ENCODE assay signal across 1 cellular context in genomic region chr3:179046497-179047353, GRCh38.
TF ChIP-seq lines count a peak whose summit lies in the region.

No MANE protein-coding gene starts in this region.

TF ChIP-seq in GM12878, 131 proteins besides CTCF, POLR2A, EP300 and RAD21 (continued from another document):
- TF ChIP-seq CUX1 (IDR thresholded peaks at IDR 0.05; ENCODE audit: insufficient replicate concordance, low read depth, low read length) (peak; percentile 95), RUNX3 (IDR thresholded peaks at IDR 0.05; ENCODE audit: low read length) (peak; percentile 94), SIX5 (IDR thresholded peaks at IDR 0.05; ENCODE audit: low read depth, low read length, severe bottlenecking) (no peak), RBBP5 (conservative IDR thresholded peaks at IDR 0.05) (no peak), FOXM1 (IDR thresholded peaks at IDR 0.05; ENCODE audit: low read depth, low read length) (no peak; the same call in 1 of the 2 replicates), LARP7 (IDR thresholded peaks at IDR 0.05) (0 out of 2 replicates have a peak, but pooled peaks have one; percentile 25), NR2F1 (conservative IDR thresholded peaks at IDR 0.05) (peak; percentile 95), PML (IDR thresholded peaks at IDR 0.05; ENCODE audit: low read length) (no peak), IRF3 (IDR thresholded peaks at IDR 0.05) (no peak), SMAD1 (IDR thresholded peaks at IDR 0.05; ENCODE audit: low read depth, partially characterized antibody) (peak; percentile 66), MYC (IDR thresholded peaks at IDR 0.05; ENCODE audit: insufficient read depth, insufficient read length, insufficient replicate concordance, low read length, severe bottlenecking) (no peak), NRF1 (conservative IDR thresholded peaks at IDR 0.05; ENCODE audit: low read depth, low read length) (no peak), ZNF217 (IDR thresholded peaks at IDR 0.05) (no peak)
